Comparison of ENCODE assay signal across 30 cellular contexts in genomic region chr6:21935142-21935541, GRCh38.
"Had no signal": no experiment of that assay in that cellular context is flagged by ENCODE, and none has a peak within 500 bp of the region (broad histone marks: within the 10 kb centered on the region; RNA-seq: fewer than 3 reads in every experiment).

No MANE protein-coding gene starts in this region.

- ATAC-seq: activated CD4-positive, CD25-positive, alpha-beta regulatory T cell treated with anti-CD3 and anti-CD28 coated beads, Interleukin-2, amount 50 U/mL, for 24 hours; activated T-cell treated with anti-CD3 and anti-CD28 coated beads, Interleukin-2, amount 50 U/mL, for 4 hours had no signal

- H2AFZ ChIP-seq: PC-9 had no signal

- H3K9me3 ChIP-seq: adrenal gland, SJCRH30 had no signal

- H3K27ac Mint-ChIP-seq: activated CD4-positive, alpha-beta memory T cell treated with anti-CD3 and anti-CD28 coated beads for 36 hours; activated CD4-positive, alpha-beta T cell treated with anti-CD3 and anti-CD28 coated beads for 36 hours; activated naive CD4-positive, alpha-beta T cell treated with anti-CD3 and anti-CD28 coated beads for 36 hours; activated naive CD4-positive, alpha-beta T cell treated with anti-CD3 and anti-CD28 coated beads, Interleukin-2, amount 50 U/mL, for 72 hours; activated T-helper 1 cell treated with anti-CD3 and anti-CD28 coated beads, Interleukin-12 subunit alpha, Interleukin-12 subunit beta, Interleukin-2, Interleukin-4 antibody, amounts not matched to agents 30 ng/mL and 10 ng/mL and 1 ng/mL, durations not matched to agents 14 hours and 24 hours and 36 hours; brain had no signal

- H3K27me3 ChIP-seq: adrenal gland, SJCRH30 had no signal

- H3K27ac ChIP-seq: adrenal gland, PC-9, SJCRH30, SK-N-MC had no signal

- FAIRE-seq: bronchial epithelial cell, TTC549 had no signal

- H3K4me1 Mint-ChIP-seq: activated CD4-positive, alpha-beta T cell treated with anti-CD3 and anti-CD28 coated beads for 36 hours; brain had no signal

- H3K36me3 Mint-ChIP-seq: activated CD4-positive, alpha-beta memory T cell treated with anti-CD3 and anti-CD28 coated beads for 36 hours had no signal

- DNase-seq: activated CD4-positive, alpha-beta T cell treated with anti-CD3 and anti-CD28 coated beads, Interleukin-2, amount 50 U/mL, for 1 hour; activated CD8-positive, alpha-beta memory T cell treated with anti-CD3 and anti-CD28 coated beads, Interleukin-2, amount 50 U/mL, for 4 hours; activated gamma-delta T cell treated with Interleukin-2 at 50 U/mL for 16 hours; activated T-cell treated with anti-CD3 and anti-CD28 coated beads for 4 hours; activated T-cell treated with anti-CD3 and anti-CD28 coated beads, Interleukin-2, amount 50 U/mL, for 4 hours; caudate nucleus; cerebellar nuclear complex; NCI-H1092 treated with DMSO at 0.1 percent for 48 hours; NCI-H1417; NCI-H146; NCI-H187; NCI-H2107; NCI-H2171; NCI-H510A; NCI-H748 treated with DMSO at 0.1 percent for 48 hours; NK-92 treated with Interleukin-12 subunit alpha and Interleukin-12 subunit beta, amount 100 ng/mL, for 24 hours; Right ventricle myocardium superior had no signal

- H3K4me3 ChIP-seq: adrenal gland, PC-9, SJCRH30, SK-N-MC had no signal

- H3K36me3 ChIP-seq: adrenal gland, SJCRH30 had no signal

- H3K4me2 ChIP-seq: PC-9 had no signal

- H3K4me3 Mint-ChIP-seq: activated CD4-positive, alpha-beta memory T cell treated with anti-CD3 and anti-CD28 coated beads for 36 hours; activated CD4-positive, alpha-beta T cell treated with anti-CD3 and anti-CD28 coated beads for 36 hours; activated naive CD4-positive, alpha-beta T cell treated with anti-CD3 and anti-CD28 coated beads for 36 hours; activated T-cell treated with anti-CD3 and anti-CD28 coated beads, Interleukin-2, amount 50 U/mL, for 4 hours; activated T-helper 1 cell treated with anti-CD3 and anti-CD28 coated beads, Interleukin-12 subunit alpha, Interleukin-12 subunit beta, Interleukin-2, Interleukin-4 antibody, amounts not matched to agents 30 ng/mL and 10 ng/mL and 1 ng/mL, durations not matched to agents 14 hours and 24 hours and 36 hours; brain had no signal

- H3K27me3 Mint-ChIP-seq: activated CD4-positive, alpha-beta memory T cell treated with anti-CD3 and anti-CD28 coated beads for 36 hours; activated CD4-positive, alpha-beta T cell treated with anti-CD3 and anti-CD28 coated beads for 36 hours; brain had no signal

- H3K4me1 ChIP-seq: adrenal gland, SJCRH30 had no signal
